In the genomic region with DNA sequence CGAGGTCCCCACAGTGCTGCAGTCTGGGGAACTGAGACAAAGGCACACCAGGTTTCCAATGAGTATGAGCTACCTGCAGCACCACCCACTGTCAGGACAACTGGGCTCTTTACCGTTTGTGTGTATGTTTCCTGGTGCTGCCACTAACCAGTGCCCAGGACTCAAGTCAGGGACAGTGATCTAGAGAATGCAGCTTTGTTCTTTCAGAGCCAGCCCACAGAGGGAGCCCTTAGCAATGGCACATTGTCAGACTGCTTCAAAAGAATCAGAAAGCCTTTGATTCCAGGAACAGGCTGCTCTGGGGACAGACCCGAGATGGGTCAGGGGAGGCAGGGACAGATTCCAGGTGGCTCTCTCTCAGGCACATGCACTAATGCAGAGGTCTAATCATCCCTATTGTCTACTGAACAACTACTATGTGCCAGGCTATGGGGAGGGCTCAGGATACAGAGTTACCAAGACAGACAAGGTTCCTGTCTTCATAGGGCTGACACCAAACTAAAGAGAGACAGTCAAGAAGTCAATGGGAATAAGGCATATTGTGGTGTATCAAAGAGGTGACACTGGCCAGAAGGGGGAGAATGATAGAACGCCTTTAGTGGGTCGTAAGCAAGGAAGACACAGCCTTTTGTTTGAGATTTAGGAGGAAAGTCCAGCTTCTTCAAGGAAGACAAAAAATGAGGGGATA, we compare ENCODE assay signal across 1 cellular context.
TF ChIP-seq lines count a peak whose summit lies in the region.

No MANE protein-coding gene starts in this region.

TF ChIP-seq in WTC11, 78 proteins besides CTCF, POLR2A, EP300 and RAD21 (continued from another document):
- TF ChIP-seq ZNF425 (CRISPR knock-in tag; conservative IDR thresholded peaks at IDR 0.05) (no peak), RELA (CRISPR knock-in tag; IDR thresholded peaks at IDR 0.05; ENCODE audit: borderline replicate concordance) (no peak), CBFB (CRISPR knock-in tag; IDR thresholded peaks at IDR 0.05; ENCODE audit: low read depth) (no peak), ATF1 (CRISPR knock-in tag; IDR thresholded peaks at IDR 0.05) (no peak), GABPB1 (CRISPR knock-in tag; IDR thresholded peaks at IDR 0.05) (no peak), JAZF1 (CRISPR knock-in tag; IDR thresholded peaks at IDR 0.05) (no peak), PRRX2 (CRISPR knock-in tag; IDR thresholded peaks at IDR 0.05) (no peak), CREB1 (CRISPR knock-in tag; IDR thresholded peaks at IDR 0.05) (no peak), ZNF263 (CRISPR knock-in tag; IDR thresholded peaks at IDR 0.05; ENCODE audit: low read depth) (no peak)
- TF ChIP-seq, protein P1, sequence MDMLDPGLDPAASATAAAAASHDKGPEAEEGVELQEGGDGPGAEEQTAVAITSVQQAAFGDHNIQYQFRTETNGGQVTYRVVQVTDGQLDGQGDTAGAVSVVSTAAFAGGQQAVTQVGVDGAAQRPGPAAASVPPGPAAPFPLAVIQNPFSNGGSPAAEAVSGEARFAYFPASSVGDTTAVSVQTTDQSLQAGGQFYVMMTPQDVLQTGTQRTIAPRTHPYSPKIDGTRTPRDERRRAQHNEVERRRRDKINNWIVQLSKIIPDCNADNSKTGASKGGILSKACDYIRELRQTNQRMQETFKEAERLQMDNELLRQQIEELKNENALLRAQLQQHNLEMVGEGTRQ (CRISPR knock-in tag; IDR thresholded peaks at IDR 0.05): no peak
TF ChIP-seq in WTC11: peak in this region for 0.
